8 cellular contexts compared by ENCODE assay signal in genomic region chr1:151326619-151327222, GRCh38. TPM values are rescaled to one million over a fixed set of nuclear protein-coding genes. Genes with fewer than 3 reads are reported as not detected.
DNase-seq lines count a peak whose midpoint lies in the region; ATAC-seq, FAIRE-seq and TF ChIP-seq lines count a peak whose summit lies in the region.

No MANE protein-coding gene starts in this region.

- no peaks in the 10 kb centered on the region for H3K9me3 ChIP-seq in CD8-positive, alpha-beta memory T cell (ENCODE audit: low read length)
- no peaks in the 10 kb centered on the region for H3K9me3 ChIP-seq in kidney (ENCODE audit: control insufficient read depth in 1 of 2, low read length in 2 of 2)

- intact Hi-C loops in kidney (cut with DNase I) = no loop called here

- FAIRE-seq in bronchial epithelial cell (lab: Jason Lieb, UNC) (no peak), kidney (lab: Jason Lieb, UNC) (no peak)

- H3K4me3 Mint-ChIP-seq in CD8-positive, alpha-beta memory T cell = peak overlapping the region; percentile 91 to 99 (median 93)

- no peaks in the 10 kb centered on the region for H3K27me3 ChIP-seq in CD8-positive, alpha-beta memory T cell (ENCODE audit: insufficient read depth, low read length, poor library complexity, severe bottlenecking)
- H3K27me3 ChIP-seq in bronchial epithelial cell (ENCODE audit: control insufficient read depth, insufficient read depth, low read length) = no peaks in the 10 kb centered on the region

- H3K9ac ChIP-seq in kidney (ENCODE audit: low read length in 2 of 2) = peak overlapping the region; percentile 74 to 88

- ATAC-seq in GM19324 (IDR thresholded peaks at IDR 0.05; ENCODE audit: low FRiP score, unreplicated experiment) (peak; percentile 49), HG03460 (IDR thresholded peaks at IDR 0.05; ENCODE audit: unreplicated experiment) (peak; percentile 61)

- POLR2A ChIA-PET in CD8-positive, alpha-beta memory T cell (lab: Charles Lee) = interaction anchor here (1.0 to 1.7 kb wide), 10 partner anchors 10 to 436 kb away, joined by 3 to 13 read pairs (median 6); partner anchors contain the start of genes PSMB4, RFX5 and ZNF687

- H3K4me3 ChIP-seq in CD8-positive, alpha-beta memory T cell (ENCODE audit: low read length) = peak overlapping the region; percentile 85
- H3K4me3 ChIP-seq in bronchial epithelial cell (ENCODE audit: low read depth, low read length) (peak overlapping the region; percentile 83), kidney (ENCODE audit: low read length in 2 of 2) (peak overlapping the region; percentile 83 to 97)

- H3K36me3 ChIP-seq in CD8-positive, alpha-beta memory T cell (ENCODE audit: insufficient read depth, low read length) = peaks cover 8% of the 10 kb centered on the region
- H3K36me3 ChIP-seq in bronchial epithelial cell (ENCODE audit: control insufficient read depth, insufficient read depth, low read length) (peaks cover 11% of the 10 kb centered on the region), kidney (ENCODE audit: control insufficient read depth in 1 of 2, insufficient read depth in 2 of 2, low read length in 2 of 2) (peaks cover 5 to 14% of the 10 kb centered on the region in 2 donors)

- no peaks in the 10 kb centered on the region for H3K27me3 Mint-ChIP-seq in CD8-positive, alpha-beta memory T cell

- CTCF ChIA-PET in CD8-positive, alpha-beta memory T cell (lab: Charles Lee) = interaction anchor here (0.7 to 6.5 kb wide), 4 partner anchors 13 to 227 kb away, joined by 3 to 64 read pairs (median 4); no protein-coding TSS in a partner anchor

- H3K9me3 Mint-ChIP-seq in CD8-positive, alpha-beta memory T cell = no peaks in the 10 kb centered on the region

- peaks cover 42 to 55% (median 55%) of the 10 kb centered on the region in 3 donors for H3K4me1 Mint-ChIP-seq in CD8-positive, alpha-beta memory T cell

- H3K27ac ChIP-seq in CD8-positive, alpha-beta memory T cell (ENCODE audit: low read depth, low read length) = peak overlapping the region; percentile 83
- peak overlapping the region; percentile 75 to 81 for H3K27ac ChIP-seq in kidney (ENCODE audit: low read depth in 2 of 2, low read length in 2 of 2)

- H3K4me1 ChIP-seq in CD8-positive, alpha-beta memory T cell (ENCODE audit: insufficient read depth, low read length) = peaks cover 25% of the 10 kb centered on the region
- H3K4me1 ChIP-seq in kidney (ENCODE audit: control insufficient read depth in 1 of 2, insufficient read depth in 1 of 2, low read depth in 1 of 2, low read length in 2 of 2) = peaks cover 3 to 13% of the 10 kb centered on the region in 2 donors

- H3K36me3 Mint-ChIP-seq in CD8-positive, alpha-beta memory T cell = peaks cover 0 to 48% (median 10%) of the 10 kb centered on the region in 3 donors

- TF ChIP-seq CTCF in bronchial epithelial cell (IDR thresholded peaks at IDR 0.05; ENCODE audit: insufficient read depth, low read length, severe bottlenecking) (no peak), kidney (IDR thresholded peaks at IDR 0.05; ENCODE audit: borderline replicate concordance, extremely low read depth, insufficient read depth) (no peak)

- DNase-seq in CD8-positive, alpha-beta memory T cell = peak in 3 of 5 donors; percentile 37 to 55 (median 51)
- peak; percentile 29 for DNase-seq in SW480 (ENCODE audit: low spot score)
- DNase-seq in bronchial epithelial cell (ENCODE audit: low read depth) = peak; percentile 51
- peak; percentile 82 for DNase-seq in kidney
- peak; percentile 31 to 50 for DNase-seq in stimulated activated CD4-positive, alpha-beta T cell treated with anti-CD3 and anti-CD28 coated beads, Interleukin-15, amount 100 ng/mL, for 48 hours (ENCODE audit: low read depth in 2 of 2)
- no peak for DNase-seq in mesenteric fat pad (ENCODE audit: low spot score)

- H3K27ac Mint-ChIP-seq in CD8-positive, alpha-beta memory T cell = peak overlapping the region; percentile 86 to 98 (median 97)

RNA-seq across cellular contexts. Expression of gene PI4KB, which starts 0.5 kb away (rescaled TPM):
- total RNA-seq in CD8-positive, alpha-beta memory T cell = 10 to 100 TPM; 59.9 to 65.5 TPM
- 67.5 TPM for polyA plus RNA-seq in CD8-positive, alpha-beta memory T cell
- 20.8 and 30.9 TPM in 2 replicates for total RNA-seq in bronchial epithelial cell
- 60.9 TPM for total RNA-seq in kidney
- 43.5 TPM for polyA plus RNA-seq in kidney (ENCODE audit: insufficient read depth, low read depth, low replicate concordance)
- 84.4 TPM for total RNA-seq in mesenteric fat pad

RNA-seq across cellular contexts. Expression of gene RFX5, which starts 20.3 kb away (rescaled TPM):
- total RNA-seq in CD8-positive, alpha-beta memory T cell = 10 to 100 TPM; 77.2 to 77.4 TPM
- polyA plus RNA-seq in CD8-positive, alpha-beta memory T cell = 38.0 TPM
- 8.8 and 16.6 TPM in 2 replicates for total RNA-seq in bronchial epithelial cell
- total RNA-seq in kidney = 46.6 TPM
- 17.9 TPM for polyA plus RNA-seq in kidney (ENCODE audit: insufficient read depth, low read depth, low replicate concordance)
- 29.2 TPM for total RNA-seq in mesenteric fat pad

RNA-seq across cellular contexts. Expression of gene ZNF687, which starts 44.6 kb away (rescaled TPM):
- total RNA-seq in CD8-positive, alpha-beta memory T cell = 10 to 100 TPM; 23.8 to 26.5 TPM
- polyA plus RNA-seq in CD8-positive, alpha-beta memory T cell = 1.6 TPM
- 9.0 and 12.8 TPM in 2 replicates for total RNA-seq in bronchial epithelial cell
- 30.3 TPM for total RNA-seq in kidney
- polyA plus RNA-seq in kidney (ENCODE audit: insufficient read depth, low read depth, low replicate concordance) = 8.5 TPM
- 16.2 TPM for total RNA-seq in mesenteric fat pad

RNA-seq across cellular contexts. Expression of gene SELENBP1, which starts 45.8 kb away (rescaled TPM):
- not detected for total RNA-seq in CD8-positive, alpha-beta memory T cell
- not detected for polyA plus RNA-seq in CD8-positive, alpha-beta memory T cell
- total RNA-seq in bronchial epithelial cell (4.2 and 7.0 TPM in 2 replicates), kidney (50.0 TPM), mesenteric fat pad (63.0 TPM)
- polyA plus RNA-seq in kidney (ENCODE audit: insufficient read depth, low read depth, low replicate concordance) = 161 TPM
